8 cellular contexts compared by ENCODE assay signal in genomic region chr7:44767912-44768662, GRCh38. TPM values are rescaled to one million over a fixed set of nuclear protein-coding genes. Genes with fewer than 3 reads are reported as not detected.
DNase-seq lines count a peak whose midpoint lies in the region; ATAC-seq and TF ChIP-seq lines count a peak whose summit lies in the region.

No MANE protein-coding gene starts in this region.

- peaks cover 44% of the 10 kb centered on the region for H3K4me1 Mint-ChIP-seq in activated CD4-positive, alpha-beta T cell treated with anti-CD3 and anti-CD28 coated beads, Interleukin-2, amount 10 ng/mL, durations not matched to agents 7 days and 5 days
- no peaks in the 10 kb centered on the region for H3K4me1 Mint-ChIP-seq in endothelial cell (ENCODE audit: unreplicated experiment)

- in situ Hi-C loops in GM13977 (cut with MboI; ENCODE audit: low pct_unique_long_range_greater_than_20kb, low sequenced_read_pairs, unreplicated experiment): no loop called here

- H3K27ac ChIP-seq in rectal smooth muscle tissue (ENCODE audit: low read depth, low read length): peak overlapping the region; percentile 78

- H3K27me3 ChIP-seq in rectal smooth muscle tissue (ENCODE audit: control insufficient read depth, insufficient read depth, low read length): no peaks in the 10 kb centered on the region

- H3K27ac Mint-ChIP-seq in activated CD4-positive, alpha-beta T cell treated with anti-CD3 and anti-CD28 coated beads, Interleukin-2, amount 10 ng/mL, durations not matched to agents 7 days and 5 days: peak overlapping the region; percentile 83
- no peak overlapping the region for H3K27ac Mint-ChIP-seq in endothelial cell (ENCODE audit: unreplicated experiment)

- H3K4me3 ChIP-seq in rectal smooth muscle tissue (ENCODE audit: low read length): no peak overlapping the region

- peaks cover 27% of the 10 kb centered on the region for H3K36me3 Mint-ChIP-seq in activated CD4-positive, alpha-beta T cell treated with anti-CD3 and anti-CD28 coated beads, Interleukin-2, amount 10 ng/mL, durations not matched to agents 7 days and 5 days (ENCODE audit: low read depth)
- peaks cover 20% of the 10 kb centered on the region for H3K36me3 Mint-ChIP-seq in endothelial cell (ENCODE audit: low read depth, unreplicated experiment)

- H3K9ac ChIP-seq in rectal smooth muscle tissue (ENCODE audit: low read length): peak overlapping the region; percentile 21

- no peaks in the 10 kb centered on the region for H3K9me3 Mint-ChIP-seq in activated CD4-positive, alpha-beta T cell treated with anti-CD3 and anti-CD28 coated beads, Interleukin-2, amount 10 ng/mL, durations not matched to agents 7 days and 5 days
- H3K9me3 Mint-ChIP-seq in endothelial cell (ENCODE audit: unreplicated experiment): no peaks in the 10 kb centered on the region

- peaks cover 26% of the 10 kb centered on the region for H3K4me1 ChIP-seq in rectal smooth muscle tissue (ENCODE audit: control insufficient read depth, insufficient read depth, low read length)

- ATAC-seq in HG03066 (IDR thresholded peaks at IDR 0.05; ENCODE audit: low read depth, unreplicated experiment): peak; percentile 67
- no peak for ATAC-seq in HG03571 (IDR thresholded peaks at IDR 0.05; ENCODE audit: unreplicated experiment)

- H3K4me3 Mint-ChIP-seq in activated CD4-positive, alpha-beta T cell treated with anti-CD3 and anti-CD28 coated beads, Interleukin-2, amount 10 ng/mL, durations not matched to agents 7 days and 5 days: no peak overlapping the region
- no peak overlapping the region for H3K4me3 Mint-ChIP-seq in endothelial cell (ENCODE audit: unreplicated experiment)

- peaks cover 32% of the 10 kb centered on the region for H3K36me3 ChIP-seq in rectal smooth muscle tissue (ENCODE audit: control insufficient read depth, insufficient read depth, low read length)

- no peaks in the 10 kb centered on the region for H3K27me3 Mint-ChIP-seq in activated CD4-positive, alpha-beta T cell treated with anti-CD3 and anti-CD28 coated beads, Interleukin-2, amount 10 ng/mL, durations not matched to agents 7 days and 5 days
- no peaks in the 10 kb centered on the region for H3K27me3 Mint-ChIP-seq in endothelial cell (ENCODE audit: unreplicated experiment)

- peak; percentile 84 for DNase-seq in GM13977 (ENCODE audit: low spot score)
- peak; percentile 60 for DNase-seq in activated CD4-positive, alpha-beta T cell treated with anti-CD3 and anti-CD28 coated beads, Interleukin-2, amount 10 ng/mL, durations not matched to agents 7 days and 5 days
- peak; percentile 37 for DNase-seq in germinal center (ENCODE audit: low spot score)
- DNase-seq in endothelial cell (ENCODE audit: low spot score): no peak
- no peak for DNase-seq in NCI-H1436 (lab: John Stamatoyannopoulos, UW)

- POLR2A ChIA-PET in activated CD4-positive, alpha-beta T cell treated with anti-CD3 and anti-CD28 coated beads, Interleukin-2, amount 10 ng/mL, durations not matched to agents 7 days and 5 days (lab: Charles Lee): no interaction called here

- CTCF ChIA-PET in activated CD4-positive, alpha-beta T cell treated with anti-CD3 and anti-CD28 coated beads, Interleukin-2, amount 10 ng/mL, durations not matched to agents 7 days and 5 days (lab: Charles Lee): interaction anchor here (0.5 to 1.1 kb wide), 4 partner anchors 15 to 715 kb away, joined by 3 to 4 read pairs (median 4); no protein-coding TSS in a partner anchor

- TF ChIP-seq CTCF in GM13977 (IDR thresholded peaks at IDR 0.05; ENCODE audit: extremely low read depth, insufficient read depth, missing control alignments): no peak
- TF ChIP-seq CTCF in endothelial cell (IDR thresholded peaks at IDR 0.05; ENCODE audit: unreplicated experiment): no peak

RNA-seq across cellular contexts. Expression of gene ZMIZ2, which starts 19.4 kb away (rescaled TPM):
- total RNA-seq in activated CD4-positive, alpha-beta T cell treated with anti-CD3 and anti-CD28 coated beads, Interleukin-2, amount 10 ng/mL, durations not matched to agents 7 days and 5 days: 100 to 1,000 TPM in 1 of 2 experiments, 10 to 100 TPM in 1; 98.6 to 100 TPM
- total RNA-seq in endothelial cell (ENCODE audit: unreplicated experiment): 70.9 TPM

RNA-seq across cellular contexts. Expression of gene PPIA, which starts 28.4 kb away (rescaled TPM):
- 1,000 to 10,000 TPM; 1,993 to 2,183 TPM for total RNA-seq in activated CD4-positive, alpha-beta T cell treated with anti-CD3 and anti-CD28 coated beads, Interleukin-2, amount 10 ng/mL, durations not matched to agents 7 days and 5 days
- total RNA-seq in endothelial cell (ENCODE audit: unreplicated experiment): 1,721 TPM

Comparison
In these comparisons a context has a peak if more than half of its experiments do, and no peak if none do; other contexts are left out.
1. DNase-seq: peak in GM13977 (single experiment), activated CD4-positive, alpha-beta T cell treated with anti-CD3 and anti-CD28 coated beads, Interleukin-2, amount 10 ng/mL, durations not matched to agents 7 days and 5 days (single experiment) and germinal center (single experiment); none in endothelial cell (single experiment) and NCI-H1436 (single experiment).